ENCODE assay signal across 1 cellular context in the genomic region with DNA sequence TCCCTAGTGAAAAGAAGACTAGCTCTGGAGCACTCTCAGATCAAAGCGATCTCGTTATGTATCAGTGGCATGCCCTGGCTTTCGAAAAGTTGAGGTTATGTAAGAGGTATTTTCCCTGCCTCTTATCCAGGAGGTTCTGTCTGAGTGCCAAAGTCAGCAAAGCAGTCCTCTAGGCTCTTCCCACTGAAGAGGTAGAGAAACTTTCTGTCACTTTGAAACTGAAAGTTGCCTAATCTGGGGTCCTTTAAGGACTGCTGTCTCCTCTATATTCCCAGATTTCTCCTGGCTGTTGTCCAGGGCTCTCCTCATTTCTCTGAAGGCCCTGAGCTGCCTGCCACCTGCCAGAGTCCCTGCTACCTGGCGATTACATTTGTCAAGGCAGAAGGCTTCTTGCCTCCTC.
TF ChIP-seq lines count a peak whose summit lies in the region.

No MANE protein-coding gene starts in this region.

TF ChIP-seq in SK-N-SH treated with all-trans-retinoic acid at 6 μM for 48 hours, 23 proteins besides CTCF, POLR2A, EP300 and RAD21 (continued from another document):
- TF ChIP-seq, protein P1, sequence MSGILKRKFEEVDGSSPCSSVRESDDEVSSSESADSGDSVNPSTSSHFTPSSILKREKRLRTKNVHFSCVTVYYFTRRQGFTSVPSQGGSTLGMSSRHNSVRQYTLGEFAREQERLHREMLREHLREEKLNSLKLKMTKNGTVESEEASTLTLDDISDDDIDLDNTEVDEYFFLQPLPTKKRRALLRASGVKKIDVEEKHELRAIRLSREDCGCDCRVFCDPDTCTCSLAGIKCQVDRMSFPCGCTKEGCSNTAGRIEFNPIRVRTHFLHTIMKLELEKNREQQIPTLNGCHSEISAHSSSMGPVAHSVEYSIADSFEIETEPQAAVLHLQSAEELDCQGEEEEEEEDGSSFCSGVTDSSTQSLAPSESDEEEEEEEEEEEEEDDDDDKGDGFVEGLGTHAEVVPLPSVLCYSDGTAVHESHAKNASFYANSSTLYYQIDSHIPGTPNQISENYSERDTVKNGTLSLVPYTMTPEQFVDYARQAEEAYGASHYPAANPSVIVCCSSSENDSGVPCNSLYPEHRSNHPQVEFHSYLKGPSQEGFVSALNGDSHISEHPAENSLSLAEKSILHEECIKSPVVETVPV (CRISPR knock-in tag; IDR thresholded peaks at IDR 0.05): no peak
